1 cellular context compared by ENCODE assay signal in the genomic region with DNA sequence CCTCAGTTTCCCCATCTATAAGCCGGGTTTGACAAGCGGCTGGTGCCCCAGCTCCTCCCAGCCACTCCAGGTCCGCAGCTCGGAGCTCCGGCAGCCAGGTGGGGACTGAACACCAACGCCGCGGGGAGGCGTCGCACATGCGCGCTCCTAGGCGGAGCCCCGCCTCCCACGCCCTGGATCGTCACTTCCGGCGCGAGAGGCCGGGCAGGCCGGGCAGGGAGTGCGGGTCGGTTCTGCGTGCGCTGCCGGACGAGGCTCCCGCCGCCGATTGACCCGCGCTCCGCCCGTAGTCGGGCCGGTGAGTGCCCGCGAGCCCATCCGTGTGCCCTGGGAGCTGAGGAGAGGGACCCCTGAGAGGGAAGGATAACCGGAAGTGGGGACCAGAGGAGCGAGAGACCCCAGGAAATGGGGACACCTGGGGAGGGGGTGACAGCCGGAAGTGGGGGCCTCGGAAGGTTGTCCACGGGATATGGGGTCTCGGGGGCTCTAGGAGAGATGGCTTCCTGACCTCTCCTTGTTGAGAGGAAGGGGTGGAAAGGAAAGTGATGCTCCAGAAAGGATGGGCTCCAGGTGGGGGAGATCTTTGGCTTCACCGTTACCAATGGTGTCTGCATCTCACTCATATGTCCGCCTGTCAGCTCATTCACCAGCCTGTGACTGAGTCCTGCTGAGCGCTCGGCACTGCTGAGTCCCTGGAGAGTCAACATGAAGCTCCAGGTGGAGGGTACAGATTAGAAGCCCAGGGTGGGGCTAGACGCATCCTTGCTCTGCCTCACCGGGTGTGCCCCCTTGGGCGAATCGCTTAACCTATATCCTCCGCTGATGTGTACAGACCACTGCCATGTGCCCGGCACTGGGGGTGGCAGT.
TF ChIP-seq lines count a peak whose summit lies in the region.

Gene TTPAL (plus strand): TSS at position 181 of the 867 bp plus-strand sequence. CDS start 4,126 bp downstream, outside the sequence.

TF ChIP-seq in HepG2, 621 proteins besides CTCF, POLR2A, EP300 and RAD21 (continued from another document and continues in another):
- TF ChIP-seq TFAP4 (IDR thresholded peaks at IDR 0.05; ENCODE audit: borderline replicate concordance, low read depth) (peak; percentile 88; the same call in 1 of the 2 replicates), SAFB2 (CRISPR knock-in tag; IDR thresholded peaks at IDR 0.05; ENCODE audit: borderline replicate concordance, low read depth) (peak; percentile 99), GATAD2A (CRISPR knock-in tag; IDR thresholded peaks at IDR 0.05) (peak; percentile 54), KAT7 (CRISPR knock-in tag; IDR thresholded peaks at IDR 0.05; ENCODE audit: borderline replicate concordance) (peak; percentile 99), ZNF12 (CRISPR knock-in tag; IDR thresholded peaks at IDR 0.05) (peak; percentile 78), NCOA2 (CRISPR knock-in tag; IDR thresholded peaks at IDR 0.05) (peak; percentile 71), ZNF605 (CRISPR knock-in tag; IDR thresholded peaks at IDR 0.05) (peak; percentile 94), TBP (CRISPR knock-in tag; IDR thresholded peaks at IDR 0.05) (no peak), FOXK2 (IDR thresholded peaks at IDR 0.05) (no peak), ZNF136 (CRISPR knock-in tag; IDR thresholded peaks at IDR 0.05; ENCODE audit: low read depth) (peak; percentile 96), NBN (conservative IDR thresholded peaks at IDR 0.05) (no peak), ATAD3A (CRISPR knock-in tag; IDR thresholded peaks at IDR 0.05) (peak; percentile 85; the same call in 1 of the 2 replicates), ZNF121 (CRISPR knock-in tag; IDR thresholded peaks at IDR 0.05) (no peak), ZKSCAN5 (CRISPR knock-in tag; IDR thresholded peaks at IDR 0.05) (no peak), TOE1 (CRISPR knock-in tag; IDR thresholded peaks at IDR 0.05) (0 out of 2 replicates have a peak, but pooled peaks have one; percentile 40), ZNF615 (CRISPR knock-in tag; IDR thresholded peaks at IDR 0.05; ENCODE audit: borderline replicate concordance) (no peak), MLX (CRISPR knock-in tag; IDR thresholded peaks at IDR 0.05) (peak; percentile 67; the same call in 1 of the 2 replicates), ZBTB8A (CRISPR knock-in tag; IDR thresholded peaks at IDR 0.05; ENCODE audit: borderline replicate concordance, low read depth) (peak; percentile 87; the same call in 1 of the 2 replicates), ZBTB2 (CRISPR knock-in tag; IDR thresholded peaks at IDR 0.05; ENCODE audit: low read depth) (peak; percentile 76), HNRNPH1 (optimal IDR thresholded peaks at IDR 0.05; ENCODE audit: low read depth, low read length) (peak; percentile 74), TSC22D2 (CRISPR knock-in tag; IDR thresholded peaks at IDR 0.05; ENCODE audit: borderline replicate concordance) (peak; percentile 92), CEBPG (CRISPR knock-in tag; IDR thresholded peaks at IDR 0.05) (peak; percentile 46; the same call in 1 of the 2 replicates), NR1H2 (CRISPR knock-in tag; IDR thresholded peaks at IDR 0.05; ENCODE audit: borderline replicate concordance, low read depth) (peak; percentile 95; the same call in 1 of the 2 replicates), ZMYM2 (CRISPR knock-in tag; IDR thresholded peaks at IDR 0.05) (no peak), PPARG (CRISPR knock-in tag; conservative IDR thresholded peaks at IDR 0.05) (peak; percentile 87), SP140L (CRISPR knock-in tag; IDR thresholded peaks at IDR 0.05; ENCODE audit: borderline replicate concordance) (peak; percentile 86; the same call in 1 of the 2 replicates), IRF1 (CRISPR knock-in tag; IDR thresholded peaks at IDR 0.05; ENCODE audit: low read depth) (0 out of 2 replicates have a peak, but pooled peaks have one; percentile 83), MAZ (IDR thresholded peaks at IDR 0.05; ENCODE audit: borderline replicate concordance, low read depth, low read length) (peak; percentile 78), MAZ (CRISPR knock-in tag; IDR thresholded peaks at IDR 0.05; ENCODE audit: low read depth) (peak; percentile 99), NFE2L2 (IDR thresholded peaks at IDR 0.05; ENCODE audit: low read length) (no peak), ZNF484 (CRISPR knock-in tag; IDR thresholded peaks at IDR 0.05; ENCODE audit: borderline replicate concordance, low read depth) (0 out of 2 replicates have a peak, but pooled peaks have one; percentile 85), WIZ (CRISPR knock-in tag; IDR thresholded peaks at IDR 0.05) (peak; percentile 98), BHLHE40 (IDR thresholded peaks at IDR 0.05; ENCODE audit: low read length) (peak; percentile 62), ATF1 (CRISPR knock-in tag; IDR thresholded peaks at IDR 0.05) (no peak; the same call in 1 of the 2 replicates)
- TF ChIP-seq, protein P1, sequence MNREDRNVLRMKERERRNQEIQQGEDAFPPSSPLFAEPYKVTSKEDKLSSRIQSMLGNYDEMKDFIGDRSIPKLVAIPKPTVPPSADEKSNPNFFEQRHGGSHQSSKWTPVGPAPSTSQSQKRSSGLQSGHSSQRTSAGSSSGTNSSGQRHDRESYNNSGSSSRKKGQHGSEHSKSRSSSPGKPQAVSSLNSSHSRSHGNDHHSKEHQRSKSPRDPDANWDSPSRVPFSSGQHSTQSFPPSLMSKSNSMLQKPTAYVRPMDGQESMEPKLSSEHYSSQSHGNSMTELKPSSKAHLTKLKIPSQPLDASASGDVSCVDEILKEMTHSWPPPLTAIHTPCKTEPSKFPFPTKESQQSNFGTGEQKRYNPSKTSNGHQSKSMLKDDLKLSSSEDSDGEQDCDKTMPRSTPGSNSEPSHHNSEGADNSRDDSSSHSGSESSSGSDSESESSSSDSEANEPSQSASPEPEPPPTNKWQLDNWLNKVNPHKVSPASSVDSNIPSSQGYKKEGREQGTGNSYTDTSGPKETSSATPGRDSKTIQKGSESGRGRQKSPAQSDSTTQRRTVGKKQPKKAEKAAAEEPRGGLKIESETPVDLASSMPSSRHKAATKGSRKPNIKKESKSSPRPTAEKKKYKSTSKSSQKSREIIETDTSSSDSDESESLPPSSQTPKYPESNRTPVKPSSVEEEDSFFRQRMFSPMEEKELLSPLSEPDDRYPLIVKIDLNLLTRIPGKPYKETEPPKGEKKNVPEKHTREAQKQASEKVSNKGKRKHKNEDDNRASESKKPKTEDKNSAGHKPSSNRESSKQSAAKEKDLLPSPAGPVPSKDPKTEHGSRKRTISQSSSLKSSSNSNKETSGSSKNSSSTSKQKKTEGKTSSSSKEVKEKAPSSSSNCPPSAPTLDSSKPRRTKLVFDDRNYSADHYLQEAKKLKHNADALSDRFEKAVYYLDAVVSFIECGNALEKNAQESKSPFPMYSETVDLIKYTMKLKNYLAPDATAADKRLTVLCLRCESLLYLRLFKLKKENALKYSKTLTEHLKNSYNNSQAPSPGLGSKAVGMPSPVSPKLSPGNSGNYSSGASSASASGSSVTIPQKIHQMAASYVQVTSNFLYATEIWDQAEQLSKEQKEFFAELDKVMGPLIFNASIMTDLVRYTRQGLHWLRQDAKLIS (CRISPR knock-in tag; IDR thresholded peaks at IDR 0.05): no peak
- TF ChIP-seq, protein P2, sequence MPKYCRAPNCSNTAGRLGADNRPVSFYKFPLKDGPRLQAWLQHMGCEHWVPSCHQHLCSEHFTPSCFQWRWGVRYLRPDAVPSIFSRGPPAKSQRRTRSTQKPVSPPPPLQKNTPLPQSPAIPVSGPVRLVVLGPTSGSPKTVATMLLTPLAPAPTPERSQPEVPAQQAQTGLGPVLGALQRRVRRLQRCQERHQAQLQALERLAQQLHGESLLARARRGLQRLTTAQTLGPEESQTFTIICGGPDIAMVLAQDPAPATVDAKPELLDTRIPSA (CRISPR knock-in tag; IDR thresholded peaks at IDR 0.05; ENCODE audit: borderline replicate concordance): no peak
- TF ChIP-seq, protein P3, sequence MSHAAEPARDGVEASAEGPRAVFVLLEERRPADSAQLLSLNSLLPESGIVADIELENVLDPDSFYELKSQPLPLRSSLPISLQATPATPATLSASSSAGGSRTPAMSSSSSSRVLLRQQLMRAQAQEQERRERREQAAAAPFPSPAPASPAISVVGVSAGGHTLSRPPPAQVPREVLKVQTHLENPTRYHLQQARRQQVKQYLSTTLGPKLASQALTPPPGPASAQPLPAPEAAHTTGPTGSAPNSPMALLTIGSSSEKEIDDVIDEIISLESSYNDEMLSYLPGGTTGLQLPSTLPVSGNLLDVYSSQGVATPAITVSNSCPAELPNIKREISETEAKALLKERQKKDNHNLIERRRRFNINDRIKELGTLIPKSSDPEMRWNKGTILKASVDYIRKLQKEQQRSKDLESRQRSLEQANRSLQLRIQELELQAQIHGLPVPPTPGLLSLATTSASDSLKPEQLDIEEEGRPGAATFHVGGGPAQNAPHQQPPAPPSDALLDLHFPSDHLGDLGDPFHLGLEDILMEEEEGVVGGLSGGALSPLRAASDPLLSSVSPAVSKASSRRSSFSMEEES (CRISPR knock-in tag; IDR thresholded peaks at IDR 0.05): peak; percentile 89
- TF ChIP-seq, protein P4, sequence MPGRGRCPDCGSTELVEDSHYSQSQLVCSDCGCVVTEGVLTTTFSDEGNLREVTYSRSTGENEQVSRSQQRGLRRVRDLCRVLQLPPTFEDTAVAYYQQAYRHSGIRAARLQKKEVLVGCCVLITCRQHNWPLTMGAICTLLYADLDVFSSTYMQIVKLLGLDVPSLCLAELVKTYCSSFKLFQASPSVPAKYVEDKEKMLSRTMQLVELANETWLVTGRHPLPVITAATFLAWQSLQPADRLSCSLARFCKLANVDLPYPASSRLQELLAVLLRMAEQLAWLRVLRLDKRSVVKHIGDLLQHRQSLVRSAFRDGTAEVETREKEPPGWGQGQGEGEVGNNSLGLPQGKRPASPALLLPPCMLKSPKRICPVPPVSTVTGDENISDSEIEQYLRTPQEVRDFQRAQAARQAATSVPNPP (CRISPR knock-in tag; IDR thresholded peaks at IDR 0.05): peak; percentile 95; the same call in 1 of the 2 replicates
- TF ChIP-seq, protein P5, sequence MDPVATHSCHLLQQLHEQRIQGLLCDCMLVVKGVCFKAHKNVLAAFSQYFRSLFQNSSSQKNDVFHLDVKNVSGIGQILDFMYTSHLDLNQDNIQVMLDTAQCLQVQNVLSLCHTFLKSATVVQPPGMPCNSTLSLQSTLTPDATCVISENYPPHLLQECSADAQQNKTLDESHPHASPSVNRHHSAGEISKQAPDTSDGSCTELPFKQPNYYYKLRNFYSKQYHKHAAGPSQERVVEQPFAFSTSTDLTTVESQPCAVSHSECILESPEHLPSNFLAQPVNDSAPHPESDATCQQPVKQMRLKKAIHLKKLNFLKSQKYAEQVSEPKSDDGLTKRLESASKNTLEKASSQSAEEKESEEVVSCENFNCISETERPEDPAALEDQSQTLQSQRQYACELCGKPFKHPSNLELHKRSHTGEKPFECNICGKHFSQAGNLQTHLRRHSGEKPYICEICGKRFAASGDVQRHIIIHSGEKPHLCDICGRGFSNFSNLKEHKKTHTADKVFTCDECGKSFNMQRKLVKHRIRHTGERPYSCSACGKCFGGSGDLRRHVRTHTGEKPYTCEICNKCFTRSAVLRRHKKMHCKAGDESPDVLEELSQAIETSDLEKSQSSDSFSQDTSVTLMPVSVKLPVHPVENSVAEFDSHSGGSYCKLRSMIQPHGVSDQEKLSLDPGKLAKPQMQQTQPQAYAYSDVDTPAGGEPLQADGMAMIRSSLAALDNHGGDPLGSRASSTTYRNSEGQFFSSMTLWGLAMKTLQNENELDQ (CRISPR knock-in tag; IDR thresholded peaks at IDR 0.05; ENCODE audit: borderline replicate concordance): peak; percentile 85; the same call in 1 of the 2 replicates
